8 cellular contexts compared by ENCODE assay signal in genomic region chr1:115717541-115717940, GRCh38. TPM values are rescaled to one million over a fixed set of nuclear protein-coding genes. Genes with fewer than 3 reads are reported as not detected.
A peak's percentile ranks its signal among the peaks of the same experiment; 100 is the strongest.
DNase-seq lines count a peak whose midpoint lies in the region; ATAC-seq and TF ChIP-seq lines count a peak whose summit lies in the region.

No MANE protein-coding gene starts in this region.

- no peak overlapping the region for H3K27ac Mint-ChIP-seq in activated CD4-positive, alpha-beta memory T cell treated with anti-CD3 and anti-CD28 coated beads, Interleukin-2, amount 10 ng/mL, durations not matched to agents 7 days and 5 days
- no peak overlapping the region for H3K27ac Mint-ChIP-seq in immature natural killer cell

- peak; percentile 45 to 69 for TF ChIP-seq CTCF in right atrium auricular region (IDR thresholded peaks at IDR 0.05)

- no peaks in the 10 kb centered on the region for H3K4me1 Mint-ChIP-seq in activated CD4-positive, alpha-beta memory T cell treated with anti-CD3 and anti-CD28 coated beads, Interleukin-2, amount 10 ng/mL, durations not matched to agents 7 days and 5 days
- no peaks in the 10 kb centered on the region for H3K4me1 Mint-ChIP-seq in immature natural killer cell

- H3K4me1 ChIP-seq in right atrium auricular region: no peaks in the 10 kb centered on the region

- POLR2A ChIA-PET in activated CD4-positive, alpha-beta memory T cell treated with anti-CD3 and anti-CD28 coated beads, Interleukin-2, amount 10 ng/mL, durations not matched to agents 7 days and 5 days (lab: Charles Lee): interaction anchor here (0.7 kb wide), 1 partner anchor 263 kb away, joined by 3 read pairs; no protein-coding TSS in a partner anchor

- H3K9me3 Mint-ChIP-seq in activated CD4-positive, alpha-beta memory T cell treated with anti-CD3 and anti-CD28 coated beads, Interleukin-2, amount 10 ng/mL, durations not matched to agents 7 days and 5 days: no peaks in the 10 kb centered on the region
- H3K9me3 Mint-ChIP-seq in immature natural killer cell: no peaks in the 10 kb centered on the region

- no peaks in the 10 kb centered on the region for H3K36me3 Mint-ChIP-seq in activated CD4-positive, alpha-beta memory T cell treated with anti-CD3 and anti-CD28 coated beads, Interleukin-2, amount 10 ng/mL, durations not matched to agents 7 days and 5 days (ENCODE audit: low read depth)
- H3K36me3 Mint-ChIP-seq in immature natural killer cell: no peaks in the 10 kb centered on the region

- H3K27ac ChIP-seq in right atrium auricular region: no peak overlapping the region

- H3K27me3 ChIP-seq in right atrium auricular region: no peaks in the 10 kb centered on the region

- no peak overlapping the region for H3K4me3 Mint-ChIP-seq in activated CD4-positive, alpha-beta memory T cell treated with anti-CD3 and anti-CD28 coated beads, Interleukin-2, amount 10 ng/mL, durations not matched to agents 7 days and 5 days
- H3K4me3 Mint-ChIP-seq in immature natural killer cell: no peak overlapping the region

- H3K4me3 ChIP-seq in right atrium auricular region: no peak overlapping the region

- peak; percentile 54 for ATAC-seq in HG03432 (IDR thresholded peaks at IDR 0.05; ENCODE audit: unreplicated experiment)
- no peak for ATAC-seq in HG02884 (IDR thresholded peaks at IDR 0.05; ENCODE audit: unreplicated experiment)

- DNase-seq in EH (ENCODE audit: low read depth) (peak; percentile 14), right atrium auricular region (ENCODE audit: low spot score) (no peak), immature natural killer cell (no peak), cerebellum (ENCODE audit: low spot score) (no peak)
- peak; percentile 28 for DNase-seq in activated CD4-positive, alpha-beta memory T cell treated with anti-CD3 and anti-CD28 coated beads, Interleukin-2, amount 10 ng/mL, durations not matched to agents 7 days and 5 days
- peak; percentile 10 to 13 for DNase-seq in stimulated activated CD4-positive, alpha-beta T cell treated with anti-CD3 and anti-CD28 coated beads, Interleukin-2, amount 100 ng/mL, for 48 hours

- H3K36me3 ChIP-seq in right atrium auricular region: peaks cover 7% of the 10 kb centered on the region

- CTCF ChIA-PET in activated CD4-positive, alpha-beta memory T cell treated with anti-CD3 and anti-CD28 coated beads, Interleukin-2, amount 10 ng/mL, durations not matched to agents 7 days and 5 days (lab: Charles Lee): interaction anchor here (1.4 to 1.5 kb wide), 2 partner anchors 54 to 109 kb away, joined by 3 to 4 read pairs; no protein-coding TSS in a partner anchor

- H3K27me3 Mint-ChIP-seq in activated CD4-positive, alpha-beta memory T cell treated with anti-CD3 and anti-CD28 coated beads, Interleukin-2, amount 10 ng/mL, durations not matched to agents 7 days and 5 days: peaks cover 16% of the 10 kb centered on the region
- peaks cover 0 to 5% (median 0%) of the 10 kb centered on the region in 3 donors for H3K27me3 Mint-ChIP-seq in immature natural killer cell (ENCODE audit: low read depth in 3 of 3)

- no peaks in the 10 kb centered on the region for H3K9me3 ChIP-seq in right atrium auricular region

RNA-seq across cellular contexts. Expression of gene CASQ2, which starts 51.0 kb away (rescaled TPM):
- total RNA-seq in activated CD4-positive, alpha-beta memory T cell treated with anti-CD3 and anti-CD28 coated beads, Interleukin-2, amount 10 ng/mL, durations not matched to agents 7 days and 5 days: not detected
- 1,000 to 10,000 TPM in 1 of 2 donors, 100 to 1,000 TPM in 1; 673 to 1,066 TPM for total RNA-seq in right atrium auricular region
- not detected for polyA plus RNA-seq in immature natural killer cell
- 0.64 TPM for total RNA-seq in cerebellum

Comparison
In these comparisons a context has a peak if more than half of its experiments do, and no peak if none do; other contexts are left out.
1. DNase-seq: peak in EH (single experiment), activated CD4-positive, alpha-beta memory T cell treated with anti-CD3 and anti-CD28 coated beads, Interleukin-2, amount 10 ng/mL, durations not matched to agents 7 days and 5 days (single experiment) and stimulated activated CD4-positive, alpha-beta T cell treated with anti-CD3 and anti-CD28 coated beads, Interleukin-2, amount 100 ng/mL, for 48 hours (2 of 2); none in right atrium auricular region (single experiment), immature natural killer cell (0 of 3) and cerebellum (single experiment).
2. RNA of gene CASQ2, which starts 51.0 kb away (total RNA-seq): 673 to 1,066 TPM in right atrium auricular region; 0.64 TPM in cerebellum (single experiment) and not detected in activated CD4-positive, alpha-beta memory T cell treated with anti-CD3 and anti-CD28 coated beads, Interleukin-2, amount 10 ng/mL, durations not matched to agents 7 days and 5 days; every median in the first group is over 100 times any median in the second.